In the genomic region with DNA sequence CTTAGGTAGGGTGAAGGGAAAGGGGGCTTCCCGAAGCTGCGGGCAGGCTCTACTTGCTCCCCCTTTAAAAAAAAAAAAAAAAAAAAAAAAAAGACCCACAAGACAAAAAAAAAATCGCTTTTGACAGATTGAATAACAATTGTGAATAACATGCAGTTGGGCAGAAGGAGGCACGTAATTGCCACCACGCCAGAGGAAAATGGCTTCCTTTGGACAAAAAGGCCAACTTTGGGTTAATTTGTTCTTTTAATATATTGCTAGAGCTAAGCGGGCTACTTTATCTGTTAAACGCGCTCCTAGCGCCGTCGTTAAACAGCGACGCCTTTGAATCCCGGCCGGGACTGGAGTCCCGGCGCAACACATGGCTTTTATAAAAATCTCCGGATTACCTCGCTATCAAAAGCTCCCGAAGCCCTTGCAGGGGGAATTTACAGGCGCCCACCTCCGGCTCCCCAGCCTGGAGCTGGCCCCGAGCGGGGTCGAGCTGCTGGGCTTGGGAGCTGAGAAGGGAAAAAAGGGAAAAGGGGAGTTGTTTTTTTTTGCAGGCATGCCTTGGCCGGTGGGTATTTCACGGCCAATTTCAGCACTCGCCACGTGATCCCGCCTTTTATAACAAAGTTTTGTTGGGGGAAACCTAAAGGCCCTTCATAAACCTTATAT, we compare ENCODE assay signal across 9 cellular contexts. TPM values are rescaled to one million over a fixed set of nuclear protein-coding genes. Genes with fewer than 3 reads are reported as not detected.
DNase-seq lines count a peak whose midpoint lies in the region; ATAC-seq and TF ChIP-seq lines count a peak whose summit lies in the region.
"Had no signal": no experiment of that assay in that cellular context is flagged by ENCODE, and none has a peak within 500 bp of the region (broad histone marks: within the 10 kb centered on the region; RNA-seq: fewer than 3 reads in every experiment).

No MANE protein-coding gene starts in this region.

- H3K36me3 ChIP-seq in gastrocnemius medialis, result no peaks in the 10 kb centered on the region

- ATAC-seq in gastrocnemius medialis (no peak), GM18907 (IDR thresholded peaks at IDR 0.05; ENCODE audit: unreplicated experiment) (no peak)

- TF ChIP-seq CTCF in gastrocnemius medialis (IDR thresholded peaks at IDR 0.05 in 4 of 5, conservative IDR thresholded peaks at IDR 0.05 in 1 of 5), result no peak

- peak overlapping the region; percentile 90 for H3K27ac ChIP-seq in epithelial cell of prostate
- H3K27ac ChIP-seq in gastrocnemius medialis, result peak overlapping the region; percentile 90 to 99 (median 95)

- peaks cover 22 to 39% of the 10 kb centered on the region in 2 donors for H3K4me1 ChIP-seq in gastrocnemius medialis

- intact Hi-C loops in gastrocnemius medialis (cut with DNase I; ENCODE audit: low total_unique reads), result loop anchor here (10.0 kb wide), 1 partner anchor 1441 kb away; no protein-coding TSS in a partner anchor

- DNase-seq in DMS 273 (lab: John Stamatoyannopoulos, UW; ENCODE audit: unreplicated experiment), result peak; percentile 74
- no peak for DNase-seq in DMS 273 treated with DMSO at 0.1 percent for 48 hours (lab: John Stamatoyannopoulos, UW)
- peak; percentile 29 for DNase-seq in OCI-M1 (lab: John Stamatoyannopoulos, UW)
- no peak for DNase-seq in epithelial cell of prostate (ENCODE audit: low read depth, low spot score)
- DNase-seq in gastrocnemius medialis, result peak in 1 of 2 donors; percentile 39
- DNase-seq in midbrain (lab: John Stamatoyannopoulos, UW), result no peak
- no peak for DNase-seq in mucosa of gallbladder (ENCODE audit: low spot score)

- peaks cover 0 to 8% (median 3%) of the 10 kb centered on the region in 3 donors for H3K27me3 ChIP-seq in gastrocnemius medialis

- in situ Hi-C loops in gastrocnemius medialis (cut with MboI; ENCODE audit: low sequenced_read_pairs in 4 of 4), result loop anchor here in 3 of 4 donors (10.0 to 25.0 kb wide), 5 partner anchors 903 to 1422 kb away; a partner anchor contains a TSS

- H3K9me3 ChIP-seq in gastrocnemius medialis, result no peaks in the 10 kb centered on the region

- peak overlapping the region; percentile 61 to 92 (median 70) for H3K4me3 ChIP-seq in gastrocnemius medialis

- no peak for TF ChIP-seq POLR2A in gastrocnemius medialis (IDR thresholded peaks at IDR 0.05)

RNA-seq across cellular contexts. Expression of a gene that starts 1.2 kb away (rescaled TPM):
- total RNA-seq in gastrocnemius medialis (1 to 10 TPM; 5.1 to 7.9 (median 6.4) TPM), mucosa of gallbladder (not detected)
- total RNA-seq: liver had no signal

RNA-seq across cellular contexts. Expression of a gene that starts 9.7 kb away (rescaled TPM):
- total RNA-seq in gastrocnemius medialis (10 to 100 TPM; 24.6 to 61.2 (median 40.0) TPM), mucosa of gallbladder (0.12 TPM)

RNA-seq across cellular contexts. Expression of a gene that starts 16.1 kb away (rescaled TPM):
- 1 to 10 TPM in 3 of 4 donors, under 1 TPM in 1; 0.82 to 2.4 (median 1.7) TPM for total RNA-seq in gastrocnemius medialis
- total RNA-seq in mucosa of gallbladder, result 0.06 TPM
- total RNA-seq: liver had no signal

RNA-seq across cellular contexts. Expression of a gene that starts 18.5 kb away (rescaled TPM):
- total RNA-seq in gastrocnemius medialis (10 to 100 TPM; 18.9 to 30.3 (median 19.5) TPM), mucosa of gallbladder (0.17 TPM)

RNA-seq across cellular contexts. Expression of a gene that starts 27.3 kb away (rescaled TPM):
- total RNA-seq in gastrocnemius medialis (10 to 100 TPM in 1 of 4 donors, 1 to 10 TPM in 3; 5.3 to 12.8 (median 8.6) TPM), mucosa of gallbladder (not detected)

Comparison
In these comparisons a context has a peak if more than half of its experiments do, and no peak if none do; other contexts are left out.
1. DNase-seq: peak in DMS 273 (single experiment) and OCI-M1 (single experiment); none in DMS 273 treated with DMSO at 0.1 percent for 48 hours (single experiment), epithelial cell of prostate (single experiment), midbrain (single experiment) and mucosa of gallbladder (single experiment).
2. RNA of a gene that starts 9.7 kb away (total RNA-seq): 24.6 to 61.2 TPM in gastrocnemius medialis; 0.12 TPM in mucosa of gallbladder (single experiment); every median in the first group is over 10 times any median in the second.